In the genomic region with DNA sequence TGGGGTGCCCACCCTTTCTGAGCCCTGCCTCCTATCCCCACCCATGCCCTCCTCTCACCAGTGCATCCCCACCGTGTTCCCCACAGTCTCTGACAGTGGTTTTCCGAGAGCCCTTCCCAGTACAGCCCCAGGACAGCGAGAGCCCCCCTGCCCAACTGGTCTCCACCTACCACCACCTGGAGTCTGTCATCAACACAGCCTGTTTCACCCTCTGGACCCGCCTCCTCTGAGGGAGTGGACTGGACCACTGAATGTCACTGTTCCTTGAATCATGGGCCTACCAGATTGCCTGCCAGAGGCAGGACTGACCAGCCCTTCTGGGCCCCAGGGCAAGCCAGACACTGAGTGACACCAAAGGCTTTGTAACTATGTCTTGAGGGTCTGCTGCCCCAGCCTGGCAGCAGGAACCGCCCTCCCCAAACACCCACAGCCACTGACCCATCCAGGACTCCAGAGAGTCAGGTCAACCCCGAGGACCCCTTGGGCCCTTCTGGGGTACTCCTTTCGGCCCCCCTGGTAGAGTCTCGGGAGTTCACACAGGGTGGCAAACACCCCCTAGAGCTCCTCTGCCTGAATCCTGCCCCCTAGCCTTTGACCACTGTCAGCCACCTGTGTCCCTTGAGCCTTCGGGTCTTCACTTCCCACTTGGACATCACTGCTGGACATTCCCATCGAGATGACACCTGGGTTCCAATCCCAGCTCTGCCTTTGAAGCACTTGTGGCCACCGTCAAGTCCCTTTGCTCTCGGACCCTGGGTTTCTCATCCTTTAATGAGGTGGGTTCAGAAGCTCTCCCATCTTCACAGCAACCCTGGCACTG, we compare ENCODE assay signal across 23 cellular contexts. TPM values are rescaled to one million over a fixed set of nuclear protein-coding genes. Genes with fewer than 3 reads are reported as not detected.
DNase-seq lines count a peak whose midpoint lies in the region; ATAC-seq, FAIRE-seq and TF ChIP-seq lines count a peak whose summit lies in the region.
"Had no signal": no experiment of that assay in that cellular context is flagged by ENCODE, and none has a peak within 500 bp of the region (broad histone marks: within the 10 kb centered on the region; RNA-seq: fewer than 3 reads in every experiment).

No MANE protein-coding gene starts in this region.

- H3K4me1 ChIP-seq in heart left ventricle: peaks cover 0 to 36% (median 7%) of the 10 kb centered on the region in 12 donors
- H3K4me1 ChIP-seq in adrenal gland (replicated peaks in 1 of 2): peaks cover 7% of the 10 kb centered on the region in 2 donors

- H3K27me3 Mint-ChIP-seq in progenitor cell of endocrine pancreas: no peaks in the 10 kb centered on the region

- intact Hi-C loops in cardiac septum (cut with DNase I) (loop anchor here (5.0 kb wide), 1 partner anchor 83 kb away; a partner anchor contains a TSS), heart left ventricle (cut with DNase I) (no loop called here), adrenal gland (cut with DNase I) (no loop called here)

- no peak overlapping the region for H3K4me3 Mint-ChIP-seq in progenitor cell of endocrine pancreas (ENCODE audit: low read depth)

- no peak for TF ChIP-seq CTCF in heart left ventricle (IDR thresholded peaks at IDR 0.05)
- no peak for TF ChIP-seq CTCF in adrenal gland (IDR thresholded peaks at IDR 0.05)
- no peak for TF ChIP-seq CTCF in D721Med (IDR thresholded peaks at IDR 0.05; ENCODE audit: insufficient read depth, missing control alignments)
- TF ChIP-seq CTCF in progenitor cell of endocrine pancreas (IDR thresholded peaks at IDR 0.05; ENCODE audit: unreplicated experiment): no peak

- peaks cover 17% of the 10 kb centered on the region for H3K36me3 Mint-ChIP-seq in progenitor cell of endocrine pancreas (ENCODE audit: insufficient read depth)

- H3K9me3 Mint-ChIP-seq in progenitor cell of endocrine pancreas (ENCODE audit: low read depth): peaks cover 3% of the 10 kb centered on the region
- H3K9me3 Mint-ChIP-seq: CD4-positive, CD25-positive, alpha-beta regulatory T cell had no signal

- H3K4me1 Mint-ChIP-seq in progenitor cell of endocrine pancreas (ENCODE audit: low read depth): peaks cover 17% of the 10 kb centered on the region

- WGBS in heart left ventricle, 4 donors: 82 to 96% (median 92%) methylated on average over 8 to 12 of the region's 12 CpGs
- 93 to 94% (median 94%) methylated on average over 10 to 12 of the region's 12 CpGs for WGBS in adrenal gland, 4 donors

- H3K36me3 ChIP-seq in heart left ventricle (peaks cover 0 to 70% (median 63%) of the 10 kb centered on the region in 9 donors), adrenal gland (replicated peaks in 1 of 2) (peaks cover 0 to 59% of the 10 kb centered on the region in 2 donors)

- H3K27me3 ChIP-seq in heart left ventricle (no peaks in the 10 kb centered on the region), adrenal gland (no peaks in the 10 kb centered on the region)

- no peak for FAIRE-seq in D721Med (lab: Jason Lieb, UNC)
- FAIRE-seq: GM12878, urothelium cell line had no signal

- TF ChIP-seq POLR2A in heart left ventricle (IDR thresholded peaks at IDR 0.05): no peak
- no peak for TF ChIP-seq POLR2A in adrenal gland (IDR thresholded peaks at IDR 0.05)

- H3K9me3 ChIP-seq in heart left ventricle (no peaks in the 10 kb centered on the region), adrenal gland (replicated peaks in 1 of 3) (no peaks in the 10 kb centered on the region)
- H3K9me3 ChIP-seq: left ventricle myocardium inferior had no signal

- H3K27ac ChIP-seq in heart left ventricle (no peak overlapping the region), adrenal gland (no peak overlapping the region)
- H3K27ac ChIP-seq: left ventricle myocardium inferior had no signal

- no peak for ATAC-seq in heart left ventricle
- ATAC-seq: GM12878 had no signal

- peak; percentile 71 for DNase-seq in cardiac septum (ENCODE audit: low spot score)
- no peak for DNase-seq in heart left ventricle
- peak in 4 of 7 donors; percentile 17 to 53 (median 22) for DNase-seq in adrenal gland
- peak; percentile 82 for DNase-seq in mesenteric fat pad (ENCODE audit: low spot score)
- no peak for DNase-seq in COR-L47 (lab: John Stamatoyannopoulos, UW)
- DNase-seq in GM03348 (ENCODE audit: low spot score): no peak
- no peak for DNase-seq in D721Med (ENCODE audit: insufficient read length, low spot score)
- DNase-seq in progenitor cell of endocrine pancreas (ENCODE audit: low spot score, unreplicated experiment): no peak
- DNase-seq: activated CD4-positive, alpha-beta T cell treated with anti-CD3 and anti-CD28 coated beads for 1 hour; activated gamma-delta T cell; caudate nucleus; CD4-positive, CD25-positive, alpha-beta regulatory T cell; DMS79 treated with DMSO at 0.1 percent for 48 hours; left ventricle myocardium inferior; NCI-H1092; NCI-H2081; OCI-M1; SHP77; stimulated activated CD8-positive, alpha-beta memory T cell treated with anti-CD3 and anti-CD28 coated beads, Interleukin-4, amount 100 ng/mL, for 48 hours; substantia nigra had no signal

- no peak overlapping the region for H3K4me3 ChIP-seq in heart left ventricle
- H3K4me3 ChIP-seq in adrenal gland: no peak overlapping the region
- H3K4me3 ChIP-seq: GM12878, left ventricle myocardium inferior had no signal

- H3K27ac Mint-ChIP-seq in progenitor cell of endocrine pancreas: no peak overlapping the region
- H3K27ac Mint-ChIP-seq: nephron had no signal

RNA-seq across cellular contexts. Expression of a gene that starts 3.3 kb away (rescaled TPM):
- 26.3 TPM for total RNA-seq in cardiac septum
- total RNA-seq in heart left ventricle: 10 to 100 TPM; 13.9 to 30.3 (median 20.9) TPM
- 10 to 100 TPM in 1 of 2 donors, 1 to 10 TPM in 1; 8.1 to 33.0 TPM for polyA plus RNA-seq in heart left ventricle
- 10 to 100 TPM; 40.6 to 66.5 (median 51.9) TPM for total RNA-seq in adrenal gland
- 100 to 1,000 TPM in 2 of 3 donors, 10 to 100 TPM in 1; 24.7 to 209 (median 138) TPM for polyA plus RNA-seq in adrenal gland
- total RNA-seq in mesenteric fat pad: 36.9 TPM
- total RNA-seq in progenitor cell of endocrine pancreas: 52.4 and 58.7 TPM in 2 replicates

Comparison
In these comparisons a context has a peak if more than half of its experiments do, and no peak if none do; other contexts are left out.
1. DNase-seq: peak in cardiac septum (single experiment), adrenal gland (4 of 7) and mesenteric fat pad (single experiment); none in heart left ventricle (0 of 5), COR-L47 (single experiment), GM03348 (single experiment), D721Med (single experiment) and progenitor cell of endocrine pancreas (single experiment).